Comparison of ENCODE assay signal across 31 cellular contexts in the genomic region with DNA sequence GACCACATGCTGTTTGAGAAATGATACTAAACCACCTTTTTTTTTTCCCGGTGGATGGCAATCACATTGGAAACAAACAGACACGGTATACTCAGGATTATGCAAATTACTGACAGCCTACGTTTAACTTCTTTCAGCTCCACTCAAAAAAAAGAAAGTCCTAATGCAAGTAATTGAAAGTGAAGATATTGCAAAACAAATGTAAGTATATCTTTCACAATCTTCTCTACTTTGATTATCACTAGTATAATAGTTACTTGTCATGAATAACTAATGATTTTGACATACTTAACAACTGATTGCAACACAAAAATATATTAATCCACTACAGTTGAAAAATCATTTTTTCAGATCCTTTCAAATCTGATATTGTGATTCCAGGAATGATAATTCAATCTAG. TPM values are rescaled to one million over a fixed set of nuclear protein-coding genes. Genes with fewer than 3 reads are reported as not detected.
DNase-seq lines count a peak whose midpoint lies in the region; ATAC-seq, FAIRE-seq and TF ChIP-seq lines count a peak whose summit lies in the region.
"Had no signal": no experiment of that assay in that cellular context is flagged by ENCODE, and none has a peak within 500 bp of the region (broad histone marks: within the 10 kb centered on the region; RNA-seq: fewer than 3 reads in every experiment).

No MANE protein-coding gene starts in this region.

- no peak for TF ChIP-seq RAD21 in liver (IDR thresholded peaks at IDR 0.05)

- H3K4me3 Mint-ChIP-seq in progenitor cell of endocrine pancreas (ENCODE audit: low read depth): no peak overlapping the region
- H3K4me3 Mint-ChIP-seq in stimulated activated memory B cell treated with anti-CD40 and anti-IgM and Interleukin-4, amounts not matched to agents 10 μg/mL and 1 μg/mL and 100 μg/mL, for 72 hours: no peak overlapping the region
- H3K4me3 Mint-ChIP-seq: effector memory CD8-positive, alpha-beta T cell; HFFc6; mesothelial cell of epicardium; WTC11 had no signal

- no peaks in the 10 kb centered on the region for H4K20me1 ChIP-seq in PC-9 (ENCODE audit: insufficient read depth)

- H3F3A ChIP-seq in PC-9 (ENCODE audit: insufficient read depth, low read depth): peaks cover 8% of the 10 kb centered on the region; the same call in 1 of the 2 replicates

- no peak overlapping the region for H2AFZ ChIP-seq in PC-9

- H3K4me1 ChIP-seq in PC-9 (replicated peaks; ENCODE audit: insufficient read depth): peaks cover 28% of the 10 kb centered on the region; the same call in 1 of the 2 replicates
- peaks cover 4 to 22% (median 21%) of the 10 kb centered on the region in 4 donors for H3K4me1 ChIP-seq in liver (ENCODE audit: control insufficient read depth in 4 of 4, insufficient read depth in 4 of 4, low read length in 3 of 4)
- H3K4me1 ChIP-seq: SJCRH30 had no signal

- H3K9me3 ChIP-seq in PC-9 (ENCODE audit: insufficient read depth, low read depth): no peaks in the 10 kb centered on the region
- H3K9me3 ChIP-seq in liver (ENCODE audit: control insufficient read depth in 4 of 4, low read length in 3 of 4): no peaks in the 10 kb centered on the region
- H3K9me3 ChIP-seq: left ventricle myocardium inferior, MG63, SJCRH30 had no signal

- DNase-seq in AML-193 (lab: John Stamatoyannopoulos, UW) (peak; percentile 20), H54 (ENCODE audit: insufficient read length, low spot score) (no peak), PC-9 (no peak), progenitor cell of endocrine pancreas (ENCODE audit: low spot score, unreplicated experiment) (no peak), left colon (no peak)
- DNase-seq: activated CD4-positive, alpha-beta T cell treated with anti-CD3 and anti-CD28 coated beads, Interleukin-2, amount 50 U/mL, for 1 hour; activated effector memory CD4-positive, alpha-beta T cell treated with Interleukin-2 at 50 U/mL for 16 hours; activated T-cell treated with anti-CD3 and anti-CD28 coated beads, Interleukin-2, amount 50 U/mL, for 1 hour; central memory CD4-positive, alpha-beta T cell; cortex of kidney; effector memory CD8-positive, alpha-beta T cell; erythroblast; glutamatergic neuron; GM23248; HFFc6; left ventricle myocardium inferior; MG63; NCI-H1417 treated with DMSO at 0.1 percent for 48 hours; NCI-H2029 treated with DMSO at 0.1 percent for 48 hours; NK-92 treated with Interleukin-12 subunit alpha and Interleukin-12 subunit beta, amount 100 ng/mL, for 24 hours; occipital lobe; RPMI8226; SJCRH30; stimulated activated CD4-positive, alpha-beta T cell treated with anti-CD3 and anti-CD28 coated beads, Interleukin-4, amount 100 ng/mL, for 24 hours; T1000; trophoblast cell had no signal

- FAIRE-seq in H54 (lab: Jason Lieb, UNC): peak; percentile 70

- CTCF ChIA-PET in PC-9 (lab: Charles Lee): interaction anchor here (0.6 kb wide), 1 partner anchor 1404 kb away, joined by 3 read pairs; no protein-coding TSS in a partner anchor

- H3K9me3 Mint-ChIP-seq in progenitor cell of endocrine pancreas (ENCODE audit: low read depth): no peaks in the 10 kb centered on the region
- H3K9me3 Mint-ChIP-seq in stimulated activated memory B cell treated with anti-CD40 and anti-IgM and Interleukin-4, amounts not matched to agents 10 μg/mL and 1 μg/mL and 100 μg/mL, for 72 hours: no peaks in the 10 kb centered on the region
- H3K9me3 Mint-ChIP-seq: effector memory CD8-positive, alpha-beta T cell; HFFc6; WTC11 had no signal

- peak overlapping the region; percentile 37 for H3K27ac ChIP-seq in PC-9
- no peak overlapping the region for H3K27ac ChIP-seq in liver (ENCODE audit: low read depth in 1 of 2, low read length in 2 of 2)
- H3K27ac ChIP-seq: C4-2B, GM23248, left ventricle myocardium inferior, SJCRH30 had no signal

- H3K27me3 Mint-ChIP-seq in progenitor cell of endocrine pancreas: no peaks in the 10 kb centered on the region
- no peaks in the 10 kb centered on the region for H3K27me3 Mint-ChIP-seq in stimulated activated memory B cell treated with anti-CD40 and anti-IgM and Interleukin-4, amounts not matched to agents 10 μg/mL and 1 μg/mL and 100 μg/mL, for 72 hours
- H3K27me3 Mint-ChIP-seq: effector memory CD8-positive, alpha-beta T cell had no signal

- peaks cover 16% of the 10 kb centered on the region for H3K79me2 ChIP-seq in PC-9 (ENCODE audit: low read depth)

- no peak overlapping the region for H3K27ac Mint-ChIP-seq in progenitor cell of endocrine pancreas
- H3K27ac Mint-ChIP-seq in stimulated activated memory B cell treated with anti-CD40 and anti-IgM and Interleukin-4, amounts not matched to agents 10 μg/mL and 1 μg/mL and 100 μg/mL, for 72 hours: no peak overlapping the region
- H3K27ac Mint-ChIP-seq: effector memory CD8-positive, alpha-beta T cell; HFFc6; mesothelial cell of epicardium; WTC11 had no signal

- intact Hi-C loops in PC-9 (cut with micrococcal nuclease; ENCODE audit: unreplicated experiment) (no loop called here), left colon (cut with DNase I, micrococcal nuclease) (no loop called here)

- TF ChIP-seq CTCF in PC-9 (conservative IDR thresholded peaks at IDR 0.05) (no peak), liver (IDR thresholded peaks at IDR 0.05; ENCODE audit: low read depth, low read length, missing input control) (no peak), progenitor cell of endocrine pancreas (IDR thresholded peaks at IDR 0.05; ENCODE audit: unreplicated experiment) (no peak)

- TF ChIP-seq POLR2A in H54 (IDR thresholded peaks at IDR 0.05; ENCODE audit: low read depth, low read length): no peak

- no peak overlapping the region for H3K4me2 ChIP-seq in PC-9

- H3K36me3 Mint-ChIP-seq in progenitor cell of endocrine pancreas (ENCODE audit: insufficient read depth): no peaks in the 10 kb centered on the region
- H3K36me3 Mint-ChIP-seq in stimulated activated memory B cell treated with anti-CD40 and anti-IgM and Interleukin-4, amounts not matched to agents 10 μg/mL and 1 μg/mL and 100 μg/mL, for 72 hours: no peaks in the 10 kb centered on the region
- H3K36me3 Mint-ChIP-seq: WTC11 had no signal

- 36% methylated on average over 3 of the region's 3 CpGs for WGBS in liver

- H3K27me3 ChIP-seq in PC-9 (ENCODE audit: insufficient read depth, low read depth) (no peaks in the 10 kb centered on the region), liver (ENCODE audit: control insufficient read depth in 4 of 4, insufficient read depth in 4 of 4, low read length in 3 of 4) (no peaks in the 10 kb centered on the region)
- H3K27me3 ChIP-seq: MG63, SJCRH30 had no signal

- no peak for ATAC-seq in left colon
- ATAC-seq in stimulated activated memory B cell treated with anti-CD40 and anti-IgM and Interleukin-4, amounts not matched to agents 10 μg/mL and 1 μg/mL and 100 μg/mL, for 72 hours: no peak
- ATAC-seq: effector memory CD8-positive, alpha-beta T cell; WTC11 had no signal

- H3K4me1 Mint-ChIP-seq in progenitor cell of endocrine pancreas (ENCODE audit: low read depth): peaks cover 10% of the 10 kb centered on the region
- no peaks in the 10 kb centered on the region for H3K4me1 Mint-ChIP-seq in stimulated activated memory B cell treated with anti-CD40 and anti-IgM and Interleukin-4, amounts not matched to agents 10 μg/mL and 1 μg/mL and 100 μg/mL, for 72 hours

- H3K36me3 ChIP-seq in PC-9 (ENCODE audit: low read depth): no peaks in the 10 kb centered on the region
- H3K36me3 ChIP-seq in liver (ENCODE audit: control insufficient read depth in 4 of 4, insufficient read depth in 3 of 4, low read depth in 1 of 4, low read length in 3 of 4): no peaks in the 10 kb centered on the region
- H3K36me3 ChIP-seq: left ventricle myocardium inferior, SJCRH30 had no signal

- no peak overlapping the region for H3K9ac ChIP-seq in liver (ENCODE audit: low read depth in 1 of 2, low read length in 2 of 2)
- H3K9ac ChIP-seq: GM23248 had no signal

- H3K4me3 ChIP-seq in PC-9 (no peak overlapping the region), liver (ENCODE audit: low read depth in 1 of 3, low read length in 3 of 3) (no peak overlapping the region)
- H3K4me3 ChIP-seq: GM23248, left ventricle myocardium inferior, MG63, SJCRH30 had no signal

- no peaks in the 10 kb centered on the region for H3K9me2 ChIP-seq in PC-9 (ENCODE audit: insufficient read depth)

- POLR2A ChIA-PET in PC-9 (lab: Charles Lee; ENCODE audit: unreplicated experiment): interaction anchor here (0.6 kb wide), 1 partner anchor 189 kb away, joined by 3 read pairs; no protein-coding TSS in a partner anchor

- BruUV-seq in PC-9 (replicated peaks; lab: Mats Ljungman, UMichigan): no TSS peak

TF ChIP-seq in liver, 16 proteins besides CTCF, POLR2A, EP300 and RAD21:
- TF ChIP-seq GABPA (IDR thresholded peaks at IDR 0.05 in 1 of 2, conservative IDR thresholded peaks at IDR 0.05 in 1 of 2): no peak
- peak; percentile 7 for TF ChIP-seq MAX (IDR thresholded peaks at IDR 0.05)

RNA-seq across cellular contexts. Expression of gene OSBPL8, which starts 2.6 kb away (rescaled TPM):
- total RNA-seq in PC-9 (2021) (53.2 and 66.5 TPM in 2 replicates), liver (10 to 100 TPM; 29.3 to 32.5 TPM), progenitor cell of endocrine pancreas (65.3 and 71.4 TPM in 2 replicates), left colon (10 to 100 TPM; 21.8 to 33.3 TPM)
- 10 to 100 TPM in 1 of 2 donors, 1 to 10 TPM in 1; 6.9 to 16.4 TPM for polyA plus RNA-seq in liver

Comparison
In these comparisons a context has a peak if more than half of its experiments do, and no peak if none do; other contexts are left out.
1. DNase-seq: peak in AML-193 (2 of 2); none in H54 (single experiment), PC-9 (0 of 2), progenitor cell of endocrine pancreas (single experiment) and left colon (0 of 2).